10 cellular contexts compared by ENCODE assay signal in the genomic region with DNA sequence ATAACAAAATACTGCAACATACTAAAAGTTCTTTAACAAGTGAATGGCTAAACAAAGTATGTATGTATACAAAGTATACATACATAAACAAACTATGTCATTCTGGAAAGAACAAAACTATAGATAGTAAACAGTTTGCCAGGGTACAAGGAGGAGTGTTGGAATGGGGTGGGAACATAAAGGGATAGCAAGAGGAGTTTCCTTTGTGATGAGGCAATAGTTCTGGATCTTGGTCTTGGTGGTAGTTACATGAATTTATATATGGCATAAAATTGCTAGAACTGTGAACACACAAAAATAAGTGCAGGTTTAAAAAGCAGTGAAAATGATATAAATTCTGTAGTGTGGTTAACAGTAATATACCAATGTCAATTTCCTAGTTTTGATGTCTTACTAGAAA.
"Had no signal": no experiment of that assay in that cellular context is flagged by ENCODE, and none has a peak within 500 bp of the region (broad histone marks: within the 10 kb centered on the region; RNA-seq: fewer than 3 reads in every experiment).

No MANE protein-coding gene starts in this region.

- H3K4me3 ChIP-seq: coronary artery, hepatocyte, thyroid gland, uterus had no signal

- H2AFZ ChIP-seq: hepatocyte, parathyroid adenoma had no signal

- DNase-seq: caudate nucleus; effector CD8-positive, alpha-beta T cell; kidney glomerular epithelial cell; stimulated activated CD4-positive, alpha-beta T cell treated with anti-CD3 and anti-CD28 coated beads, Interleukin-15, amount 100 ng/mL, for 24 hours; thyroid gland; uterus had no signal

- H3K4me3 Mint-ChIP-seq: T-helper 2 cell treated with Interferon-gamma antibody and Interleukin-4, amounts not matched to agents 5 μg/mL and 100 μg/mL, for 36 hours had no signal

- H3K27me3 ChIP-seq: hepatocyte, thyroid gland, uterus had no signal

- H3K9ac ChIP-seq: parathyroid adenoma had no signal

- H3K9me3 ChIP-seq: thyroid gland, uterus had no signal

- H3K4me2 ChIP-seq: hepatocyte had no signal

- H3K27ac ChIP-seq: coronary artery, hepatocyte, parathyroid adenoma, thyroid gland, uterus had no signal

- H3K36me3 ChIP-seq: thyroid gland, uterus had no signal

- H3K27ac Mint-ChIP-seq: T-helper 2 cell treated with Interferon-gamma antibody and Interleukin-4, amounts not matched to agents 5 μg/mL and 100 μg/mL, for 36 hours had no signal
